8 cellular contexts compared by ENCODE assay signal in the genomic region with DNA sequence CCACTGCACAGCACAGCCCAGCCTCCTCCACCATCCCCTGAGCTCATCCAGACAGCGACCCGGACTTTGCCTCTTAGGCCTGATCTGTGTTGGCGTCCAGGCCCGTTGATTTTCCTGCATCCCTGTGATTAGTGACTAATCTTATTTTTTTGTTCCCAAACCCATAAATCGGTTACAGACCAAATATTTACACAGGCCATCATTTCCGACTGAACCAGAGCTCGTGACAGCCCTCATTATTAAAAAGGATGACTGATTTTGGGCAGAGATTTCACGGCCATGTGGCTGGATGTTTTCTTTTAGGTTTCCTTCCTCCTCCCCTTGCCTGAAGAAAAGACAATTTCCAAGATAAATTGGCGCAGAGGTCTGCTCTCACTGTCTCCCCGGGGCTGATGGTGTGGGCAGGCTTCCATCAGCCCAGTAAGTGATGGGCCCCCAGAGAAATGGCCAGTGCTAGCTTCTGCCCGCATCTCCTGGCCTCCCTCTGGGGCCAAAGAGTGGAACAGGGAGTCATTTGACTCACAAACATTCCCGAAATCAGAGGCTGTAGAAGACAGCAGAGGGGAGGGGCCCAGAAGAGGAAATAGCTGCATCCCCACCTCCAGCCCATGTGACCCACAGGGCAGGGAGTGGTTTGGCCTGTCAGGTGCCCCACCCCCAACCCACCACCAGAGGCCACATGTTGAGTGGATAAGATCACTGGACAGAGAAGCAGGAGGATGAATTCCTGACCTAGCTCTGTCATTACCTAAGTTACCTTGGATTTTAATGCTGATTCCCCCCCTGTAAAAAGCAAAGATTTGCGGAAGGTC.
DNase-seq lines count a peak whose midpoint lies in the region; ATAC-seq and TF ChIP-seq lines count a peak whose summit lies in the region.

No MANE protein-coding gene starts in this region.

- in situ Hi-C loops in brain microvascular endothelial cell (cut with HindIII; ENCODE audit: low pct_ligation_motif_present, low sequenced_read_pairs), result no loop called here

- H3K27ac ChIP-seq in C4-2B (peak overlapping the region; percentile 66), brain microvascular endothelial cell (peak overlapping the region; percentile 29)

- H3K4me3 ChIP-seq in brain microvascular endothelial cell (ENCODE audit: low read depth, low read length), result no peak overlapping the region

- DNase-seq in NCI-H1417 (lab: John Stamatoyannopoulos, UW) (peak in 2 of 3 experiments; percentile 62 to 77), brain microvascular endothelial cell (peak; percentile 17), myocyte (ENCODE audit: low read depth) (peak; percentile 10)
- no peak for DNase-seq in activated CD4-positive, alpha-beta T cell treated with anti-CD3 and anti-CD28 coated beads, Interleukin-2, amount 50 U/mL, for 4 hours
- no peak for DNase-seq in central memory CD4-positive, alpha-beta T cell

- H3K27me3 ChIP-seq in brain microvascular endothelial cell (replicated peaks), result no peaks in the 10 kb centered on the region

- TF ChIP-seq CTCF in C4-2B (conservative IDR thresholded peaks at IDR 0.05) (no peak), brain microvascular endothelial cell (IDR thresholded peaks at IDR 0.05; ENCODE audit: low read depth, low read length, missing control alignments) (no peak)

- ATAC-seq in HG03175 (IDR thresholded peaks at IDR 0.05; ENCODE audit: unreplicated experiment), result no peak
- no peak for ATAC-seq in GM18502 (IDR thresholded peaks at IDR 0.05; ENCODE audit: poor library complexity, unreplicated experiment)

- no peaks in the 10 kb centered on the region for H3K36me3 ChIP-seq in brain microvascular endothelial cell (replicated peaks)

Comparison
In these comparisons a context has a peak if more than half of its experiments do, and no peak if none do; other contexts are left out.
1. DNase-seq: peak in NCI-H1417 (2 of 3), brain microvascular endothelial cell (single experiment) and myocyte (single experiment); none in activated CD4-positive, alpha-beta T cell treated with anti-CD3 and anti-CD28 coated beads, Interleukin-2, amount 50 U/mL, for 4 hours (0 of 2) and central memory CD4-positive, alpha-beta T cell (single experiment).